Comparison of ENCODE assay signal across 23 cellular contexts in genomic region chr16:6008656-6009055, GRCh38.
"Had no signal": no experiment of that assay in that cellular context is flagged by ENCODE, and none has a peak within 500 bp of the region (broad histone marks: within the 10 kb centered on the region; RNA-seq: fewer than 3 reads in every experiment).

No MANE protein-coding gene starts in this region.

- H3K27me3 Mint-ChIP-seq: activated CD4-positive, alpha-beta memory T cell treated with anti-CD3 and anti-CD28 coated beads, Interleukin-2, amount 10 ng/mL, durations not matched to agents 7 days and 5 days; activated CD4-positive, alpha-beta T cell treated with anti-CD3 and anti-CD28 coated beads, Interleukin-2, amount 10 ng/mL, durations not matched to agents 7 days and 5 days; activated naive CD4-positive, alpha-beta T cell treated with anti-CD3 and anti-CD28 coated beads, Interleukin-2, amount 10 ng/mL, durations not matched to agents 7 days and 5 days; activated naive CD8-positive, alpha-beta T cell treated with anti-CD3 and anti-CD28 coated beads, Interleukin-2, amount 10 ng/mL, durations not matched to agents 7 days and 5 days; activated T-cell treated with anti-CD3 and anti-CD28 coated beads, Interleukin-2, amount 50 U/mL, for 24 hours had no signal

- H3K27ac Mint-ChIP-seq: activated CD4-positive, alpha-beta memory T cell treated with anti-CD3 and anti-CD28 coated beads, Interleukin-2, amount 10 ng/mL, durations not matched to agents 7 days and 5 days; activated CD4-positive, alpha-beta T cell treated with anti-CD3 and anti-CD28 coated beads, Interleukin-2, amount 10 ng/mL, durations not matched to agents 7 days and 5 days; activated naive CD4-positive, alpha-beta T cell treated with anti-CD3 and anti-CD28 coated beads, Interleukin-2, amount 10 ng/mL, durations not matched to agents 7 days and 5 days; activated naive CD4-positive, alpha-beta T cell treated with anti-CD3 and anti-CD28 coated beads, Interleukin-2, amount 50 U/mL, for 72 hours; activated naive CD8-positive, alpha-beta T cell treated with anti-CD3 and anti-CD28 coated beads, Interleukin-2, amount 10 ng/mL, durations not matched to agents 7 days and 5 days; activated T-cell treated with anti-CD3 and anti-CD28 coated beads, Interleukin-2, amount 50 U/mL, for 24 hours; activated T-cell treated with anti-CD3 and anti-CD28 coated beads, Interleukin-2, amount 50 U/mL, for 72 hours; brain; WTC11 had no signal

- ATAC-seq: activated naive CD4-positive, alpha-beta T cell treated with anti-CD3 and anti-CD28 coated beads, Interleukin-2, amount 50 U/mL, for 72 hours; activated T-cell treated with anti-CD3 and anti-CD28 coated beads, Interleukin-2, amount 50 U/mL, for 72 hours; gastroesophageal sphincter; heart right ventricle; WTC11 had no signal

- H3K9me3 Mint-ChIP-seq: activated naive CD8-positive, alpha-beta T cell treated with anti-CD3 and anti-CD28 coated beads, Interleukin-2, amount 10 ng/mL, durations not matched to agents 7 days and 5 days had no signal

- H3K36me3 Mint-ChIP-seq: activated naive CD4-positive, alpha-beta T cell treated with anti-CD3 and anti-CD28 coated beads, Interleukin-2, amount 10 ng/mL, durations not matched to agents 7 days and 5 days; activated naive CD8-positive, alpha-beta T cell treated with anti-CD3 and anti-CD28 coated beads, Interleukin-2, amount 10 ng/mL, durations not matched to agents 7 days and 5 days; brain had no signal

- DNase-seq: activated CD4-positive, alpha-beta memory T cell treated with anti-CD3 and anti-CD28 coated beads, Interleukin-2, amount 10 ng/mL, durations not matched to agents 7 days and 5 days; activated CD4-positive, alpha-beta T cell treated with anti-CD3 and anti-CD28 coated beads for 1 hour; activated CD4-positive, alpha-beta T cell treated with anti-CD3 and anti-CD28 coated beads for 4 hours; activated CD4-positive, alpha-beta T cell treated with anti-CD3 and anti-CD28 coated beads, Interleukin-2, amount 10 ng/mL, durations not matched to agents 7 days and 5 days; activated CD4-positive, alpha-beta T cell treated with anti-CD3 and anti-CD28 coated beads, Interleukin-2, amount 50 U/mL, for 4 hours; activated CD8-positive, alpha-beta memory T cell treated with anti-CD3 and anti-CD28 coated beads, Interleukin-2, amount 50 U/mL, for 48 hours; activated gamma-delta T cell; activated naive CD4-positive, alpha-beta T cell; activated naive CD4-positive, alpha-beta T cell treated with anti-CD3 and anti-CD28 coated beads, Interleukin-2, amount 10 ng/mL, durations not matched to agents 7 days and 5 days; activated naive CD8-positive, alpha-beta T cell treated with anti-CD3 and anti-CD28 coated beads, Interleukin-2, amount 10 ng/mL, durations not matched to agents 7 days and 5 days; activated T-cell treated with anti-CD3 and anti-CD28 coated beads for 4 hours; activated T-cell treated with anti-CD3 and anti-CD28 coated beads, Interleukin-2, amount 50 U/mL, for 24 hours; activated T-cell treated with anti-CD3 and anti-CD28 coated beads, Interleukin-2, amount 50 U/mL, for 72 hours; central memory CD4-positive, alpha-beta T cell; cerebellar nuclear complex; effector CD8-positive, alpha-beta T cell; esophagus squamous epithelium; foreskin melanocyte; heart right ventricle had no signal

- H3K4me1 Mint-ChIP-seq: activated CD4-positive, alpha-beta memory T cell treated with anti-CD3 and anti-CD28 coated beads, Interleukin-2, amount 10 ng/mL, durations not matched to agents 7 days and 5 days; activated CD4-positive, alpha-beta T cell treated with anti-CD3 and anti-CD28 coated beads, Interleukin-2, amount 10 ng/mL, durations not matched to agents 7 days and 5 days; activated naive CD4-positive, alpha-beta T cell treated with anti-CD3 and anti-CD28 coated beads, Interleukin-2, amount 10 ng/mL, durations not matched to agents 7 days and 5 days; activated naive CD8-positive, alpha-beta T cell treated with anti-CD3 and anti-CD28 coated beads, Interleukin-2, amount 10 ng/mL, durations not matched to agents 7 days and 5 days; brain; WTC11 had no signal

- H3K4me3 Mint-ChIP-seq: activated CD4-positive, alpha-beta memory T cell treated with anti-CD3 and anti-CD28 coated beads, Interleukin-2, amount 10 ng/mL, durations not matched to agents 7 days and 5 days; activated CD4-positive, alpha-beta T cell treated with anti-CD3 and anti-CD28 coated beads, Interleukin-2, amount 10 ng/mL, durations not matched to agents 7 days and 5 days; activated naive CD4-positive, alpha-beta T cell treated with anti-CD3 and anti-CD28 coated beads, Interleukin-2, amount 10 ng/mL, durations not matched to agents 7 days and 5 days; activated naive CD8-positive, alpha-beta T cell treated with anti-CD3 and anti-CD28 coated beads, Interleukin-2, amount 10 ng/mL, durations not matched to agents 7 days and 5 days; activated T-cell treated with anti-CD3 and anti-CD28 coated beads, Interleukin-2, amount 50 U/mL, for 24 hours; activated T-cell treated with anti-CD3 and anti-CD28 coated beads, Interleukin-2, amount 50 U/mL, for 72 hours; brain; WTC11 had no signal
